Comparison of ENCODE assay signal across 21 cellular contexts in genomic region chr10:32454148-32454547, GRCh38.
"Had no signal": no experiment of that assay in that cellular context is flagged by ENCODE, and none has a peak within 500 bp of the region (broad histone marks: within the 10 kb centered on the region; RNA-seq: fewer than 3 reads in every experiment).

No MANE protein-coding gene starts in this region.

- H3K27me3 ChIP-seq: breast epithelium, colonic mucosa, esophagus muscularis mucosa, neural progenitor cell, thyroid gland had no signal

- H3K27ac Mint-ChIP-seq: activated CD4-positive, alpha-beta T cell treated with anti-CD3 and anti-CD28 coated beads, Interleukin-2, amount 10 ng/mL, durations not matched to agents 24 days and 14 days; activated CD8-positive, alpha-beta memory T cell treated with anti-CD3 and anti-CD28 coated beads, Interleukin-2, amount 10 ng/mL, durations not matched to agents 7 days and 5 days; activated CD8-positive, alpha-beta T cell treated with anti-CD3 and anti-CD28 coated beads for 36 hours; activated naive CD4-positive, alpha-beta T cell treated with anti-CD3 and anti-CD28 coated beads, Interleukin-2, amount 50 U/mL, for 72 hours; neural progenitor cell had no signal

- H3K36me3 ChIP-seq: breast epithelium, colonic mucosa, neural progenitor cell, thyroid gland had no signal

- H3K9me3 Mint-ChIP-seq: activated CD4-positive, alpha-beta T cell treated with anti-CD3 and anti-CD28 coated beads, Interleukin-2, amount 10 ng/mL, durations not matched to agents 24 days and 14 days; activated CD8-positive, alpha-beta T cell treated with anti-CD3 and anti-CD28 coated beads for 36 hours; activated naive CD4-positive, alpha-beta T cell treated with anti-CD3 and anti-CD28 coated beads, Interleukin-2, amount 50 U/mL, for 72 hours; central memory CD8-positive, alpha-beta T cell; naive thymus-derived CD8-positive, alpha-beta T cell; neural progenitor cell had no signal

- DNase-seq: activated CD4-positive, alpha-beta T cell treated with anti-CD3 and anti-CD28 coated beads, Interleukin-2, amount 10 ng/mL, durations not matched to agents 24 days and 14 days; activated CD8-positive, alpha-beta memory T cell treated with anti-CD3 and anti-CD28 coated beads, Interleukin-2, amount 10 ng/mL, durations not matched to agents 7 days and 5 days; activated CD8-positive, alpha-beta T cell treated with anti-CD3 and anti-CD28 coated beads for 36 hours; activated gamma-delta T cell; activated T-cell treated with anti-CD3 and anti-CD28 coated beads for 4 hours; colonic mucosa; kidney; lower lobe of right lung; naive thymus-derived CD8-positive, alpha-beta T cell; posterior cingulate gyrus; stimulated activated CD4-positive, alpha-beta T cell treated with anti-CD3 and anti-CD28 coated beads, Interleukin-4, amount 100 ng/mL, for 1 hour; stimulated activated naive CD8-positive, alpha-beta T cell treated with anti-CD3 and anti-CD28 coated beads, Interleukin-15, Interleukin-2, amounts not matched to agents 100 U/mL and 50 U/mL, for 24 hours; substantia nigra; thyroid gland had no signal

- H3K4me3 ChIP-seq: breast epithelium, colonic mucosa, esophagus muscularis mucosa, lower lobe of right lung, neural progenitor cell, thyroid gland had no signal

- H3K36me3 Mint-ChIP-seq: neural progenitor cell had no signal

- H3K4me1 ChIP-seq: breast epithelium, colonic mucosa, esophagus muscularis mucosa, lower lobe of right lung, neural progenitor cell had no signal

- H3K4me3 Mint-ChIP-seq: activated CD4-positive, alpha-beta T cell treated with anti-CD3 and anti-CD28 coated beads, Interleukin-2, amount 10 ng/mL, durations not matched to agents 24 days and 14 days; activated CD8-positive, alpha-beta memory T cell treated with anti-CD3 and anti-CD28 coated beads, Interleukin-2, amount 10 ng/mL, durations not matched to agents 7 days and 5 days; activated CD8-positive, alpha-beta T cell treated with anti-CD3 and anti-CD28 coated beads for 36 hours; central memory CD8-positive, alpha-beta T cell; naive thymus-derived CD8-positive, alpha-beta T cell; neural progenitor cell had no signal

- H3K9me3 ChIP-seq: breast epithelium, colonic mucosa, esophagus muscularis mucosa, lower lobe of right lung, thyroid gland had no signal

- ATAC-seq: activated CD8-positive, alpha-beta memory T cell treated with anti-CD3 and anti-CD28 coated beads, Interleukin-2, amount 10 ng/mL, durations not matched to agents 7 days and 5 days; activated CD8-positive, alpha-beta T cell treated with anti-CD3 and anti-CD28 coated beads for 36 hours; activated naive CD4-positive, alpha-beta T cell treated with anti-CD3 and anti-CD28 coated beads, Interleukin-2, amount 50 U/mL, for 72 hours; left lobe of liver; lower lobe of right lung; naive thymus-derived CD8-positive, alpha-beta T cell; sciatic nerve; stimulated activated naive CD8-positive, alpha-beta T cell treated with anti-CD3 and anti-CD28 coated beads, Interleukin-15, Interleukin-2, amounts not matched to agents 100 U/mL and 50 U/mL, for 24 hours had no signal

- H3K27ac ChIP-seq: breast epithelium, colonic mucosa, esophagus muscularis mucosa, lower lobe of right lung, neural progenitor cell, thyroid gland had no signal

- H3K4me1 Mint-ChIP-seq: neural progenitor cell had no signal

- H3K27me3 Mint-ChIP-seq: activated CD4-positive, alpha-beta T cell treated with anti-CD3 and anti-CD28 coated beads, Interleukin-2, amount 10 ng/mL, durations not matched to agents 24 days and 14 days; activated CD8-positive, alpha-beta memory T cell treated with anti-CD3 and anti-CD28 coated beads, Interleukin-2, amount 10 ng/mL, durations not matched to agents 7 days and 5 days; activated CD8-positive, alpha-beta T cell treated with anti-CD3 and anti-CD28 coated beads for 36 hours; central memory CD8-positive, alpha-beta T cell; naive thymus-derived CD8-positive, alpha-beta T cell had no signal
